8 cellular contexts compared by ENCODE assay signal in genomic region chr7:107579881-107580715, GRCh38. TPM values are rescaled to one million over a fixed set of nuclear protein-coding genes. Genes with fewer than 3 reads are reported as not detected.
DNase-seq lines count a peak whose midpoint lies in the region; ATAC-seq, FAIRE-seq and TF ChIP-seq lines count a peak whose summit lies in the region.

Gene BCAP29 (plus strand): TSS chr7:107580246. CDS start chr7:107580773, 527 bp downstream.

- H3K27ac ChIP-seq in right cardiac atrium (ENCODE audit: low read length): peak within 1 kb of the TSS; percentile 95

- DNase-seq in GM12892 (ENCODE audit: insufficient read length): peak; percentile 72
- peak; percentile 33 for DNase-seq in NCI-H1048 (lab: John Stamatoyannopoulos, UW)
- peak; percentile 46 to 85 (median 60) for DNase-seq in T-helper 2 cell
- peak in 55 of 58 donors; percentile 5 to 85 (median 69) for DNase-seq in anterior cingulate cortex (lab: John Stamatoyannopoulos, UW)
- DNase-seq in right cardiac atrium: peak; percentile 83 to 92 (median 90)
- peak; percentile 73 for DNase-seq in putamen (ENCODE audit: low spot score)
- no peak for DNase-seq in cortex of kidney (lab: John Stamatoyannopoulos, UW)

- peak within 1 kb of the TSS; percentile 82 for H3K4me3 ChIP-seq in right cardiac atrium (ENCODE audit: low read length)

- peak; percentile 79; the same call in 1 of the 2 replicates for TF ChIP-seq POLR2A in GM12892 (IDR thresholded peaks at IDR 0.05; ENCODE audit: low read depth, low read length)

- H3K4me1 ChIP-seq in right cardiac atrium (ENCODE audit: control insufficient read depth, insufficient read depth, low read length): peaks cover 2% of the 10 kb centered on the region

- FAIRE-seq in GM12892 (lab: Jason Lieb, UNC): peak; percentile 81

- intact Hi-C loops in right cardiac atrium (cut with DNase I): loop anchor here in 1 of 4 donors (5.0 kb wide), 1 partner anchor 103 kb away; no protein-coding TSS in a partner anchor

- no peaks in the 10 kb centered on the region for H3K27me3 ChIP-seq in right cardiac atrium (ENCODE audit: control insufficient read depth, insufficient read depth)

- no peaks in the 10 kb centered on the region for H3K9me3 ChIP-seq in right cardiac atrium (ENCODE audit: control insufficient read depth, low read length)

- under 1% methylated on average over 89 of the region's 89 CpGs for WGBS in right cardiac atrium

- ATAC-seq in HG02571 (IDR thresholded peaks at IDR 0.05; ENCODE audit: unreplicated experiment): peak; percentile 92
- ATAC-seq in right cardiac atrium: peak; percentile 98

RNA-seq across cellular contexts. Expression of gene BCAP29, which starts in this region (rescaled TPM):
- polyA plus RNA-seq in GM12892 (2012; ENCODE audit: missing spikeins): 22.3 TPM
- total RNA-seq in right cardiac atrium: 100 to 1,000 TPM in 2 of 4 donors, 10 to 100 TPM in 2; 91.8 to 107 (median 103) TPM
- 53.8 TPM for polyA plus RNA-seq in right cardiac atrium
